In the genomic region with DNA sequence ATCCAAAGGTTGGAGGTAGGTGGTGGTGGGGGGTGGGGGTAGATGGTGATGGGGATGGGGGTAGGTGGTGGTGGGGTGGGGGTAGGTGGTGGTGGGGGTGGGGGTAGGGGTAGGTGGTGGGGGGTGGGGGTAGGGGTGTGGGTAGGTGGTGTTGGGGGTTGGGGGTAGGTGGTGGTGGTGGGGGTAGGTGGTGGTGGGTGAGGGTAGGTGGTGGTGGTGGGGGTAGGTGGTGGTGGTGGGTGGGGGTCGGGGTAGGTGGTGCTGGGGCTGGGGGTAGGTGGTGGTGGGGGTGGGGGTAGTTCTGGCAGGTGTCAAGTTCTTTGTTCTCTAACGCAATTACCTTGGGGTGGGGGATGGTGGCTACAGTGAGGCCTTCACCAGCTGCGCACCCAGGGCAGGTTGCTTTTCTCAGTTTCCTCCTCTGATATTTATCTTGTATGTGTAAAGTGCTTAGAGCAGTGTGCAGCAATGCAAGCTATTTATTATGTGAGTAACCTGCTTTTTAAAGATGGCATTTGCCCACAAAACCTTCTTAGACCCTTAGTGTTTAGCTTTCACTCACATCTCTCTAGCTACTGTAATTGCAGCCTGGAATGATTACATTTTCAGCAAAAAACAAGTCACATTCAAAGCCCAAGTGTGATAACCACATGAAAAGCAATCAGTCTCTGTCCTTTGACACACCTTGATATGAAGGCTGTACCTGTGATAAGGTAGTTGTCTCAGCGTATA, we compare ENCODE assay signal across 15 cellular contexts.
DNase-seq lines count a peak whose midpoint lies in the region; ATAC-seq and FAIRE-seq lines count a peak whose summit lies in the region.
"Had no signal": no experiment of that assay in that cellular context is flagged by ENCODE, and none has a peak within 500 bp of the region (broad histone marks: within the 10 kb centered on the region; RNA-seq: fewer than 3 reads in every experiment).

No MANE protein-coding gene starts in this region.

- peak overlapping the region; percentile 73 for H3K27ac Mint-ChIP-seq in memory B cell

- no peaks in the 10 kb centered on the region for H3K27me3 Mint-ChIP-seq in memory B cell

- no peak overlapping the region for H3K4me3 Mint-ChIP-seq in memory B cell
- H3K4me3 Mint-ChIP-seq: neural crest cell had no signal

- DNase-seq in NCI-H82 (lab: John Stamatoyannopoulos, UW) (peak; percentile 47), NCI-H82 treated with DMSO at 0.1 percent for 48 hours (lab: John Stamatoyannopoulos, UW; ENCODE audit: unreplicated experiment) (no peak), HTR-8/SVneo (ENCODE audit: insufficient read length, low spot score) (no peak), memory B cell (ENCODE audit: low spot score in 2 of 2) (no peak), nucleus accumbens (lab: John Stamatoyannopoulos, UW) (no peak), LoVo (ENCODE audit: low spot score) (no peak)
- peak; percentile 34 for DNase-seq in activated CD4-positive, alpha-beta T cell treated with anti-CD3 and anti-CD28 coated beads, Interleukin-2, amount 50 U/mL, for 1 hour
- DNase-seq: body of pancreas, heart left ventricle, NCI-H1092 treated with DMSO at 0.1 percent for 48 hours had no signal

- peaks cover 28% of the 10 kb centered on the region for H3K4me1 Mint-ChIP-seq in memory B cell

- peak; percentile 48 for FAIRE-seq in HTR-8/SVneo (lab: Jason Lieb, UNC)
- FAIRE-seq: A549, H1 had no signal

- H3K36me3 Mint-ChIP-seq in memory B cell, result no peaks in the 10 kb centered on the region

- no peak for ATAC-seq in memory B cell (ENCODE audit: low read depth)
- ATAC-seq in HG03045 (IDR thresholded peaks at IDR 0.05; ENCODE audit: unreplicated experiment), result no peak
- ATAC-seq: A549, body of pancreas, heart left ventricle, left lobe of liver had no signal

- H3K9me3 Mint-ChIP-seq in memory B cell, result peaks cover 2% of the 10 kb centered on the region
- H3K9me3 Mint-ChIP-seq: neural crest cell had no signal

Comparison
In these comparisons a context has a peak if more than half of its experiments do, and no peak if none do; other contexts are left out.
1. DNase-seq: peak in NCI-H82 (single experiment) and activated CD4-positive, alpha-beta T cell treated with anti-CD3 and anti-CD28 coated beads, Interleukin-2, amount 50 U/mL, for 1 hour (single experiment); none in NCI-H82 treated with DMSO at 0.1 percent for 48 hours (single experiment), HTR-8/SVneo (single experiment), memory B cell (0 of 2), nucleus accumbens (0 of 56) and LoVo (single experiment).